In genomic region chr12:56221757-56222530, GRCh38 we compare ENCODE assay signal across 8 cellular contexts. TPM values are rescaled to one million over a fixed set of nuclear protein-coding genes. Genes with fewer than 3 reads are reported as not detected.
A peak's percentile ranks its signal among the peaks of the same experiment; 100 is the strongest.
DNase-seq lines count a peak whose midpoint lies in the region; ATAC-seq and TF ChIP-seq lines count a peak whose summit lies in the region.

RNF41 (minus strand) TSS chr12:56221922; CDS start chr12:56214047, 7,875 bp downstream.

- no peaks in the 10 kb centered on the region for H3K9me3 ChIP-seq in PC-9 (ENCODE audit: insufficient read depth, low read depth)
- H3K9me3 ChIP-seq in mucosa of rectum (ENCODE audit: control insufficient read depth in 2 of 2, low read length in 2 of 2) = no peaks in the 10 kb centered on the region

- peak within 1 kb of the TSS; percentile 90 to 96 for H3K9ac ChIP-seq in mucosa of rectum (ENCODE audit: low read depth in 1 of 2, low read length in 2 of 2)

- DNase-seq in DMS153 (lab: John Stamatoyannopoulos, UW) = peak; percentile 93
- peak; percentile 88 for DNase-seq in Jurkat, Clone E6-1 (ENCODE audit: low read depth, low spot score)
- peak; percentile 91 to 97 for DNase-seq in PC-9
- peak; percentile 93 for DNase-seq in activated T-cell treated with anti-CD3 and anti-CD28 coated beads, Interleukin-2, amount 50 U/mL, for 1 hour
- peak; percentile 68 for DNase-seq in epithelial cell of proximal tubule (ENCODE audit: low read depth)
- DNase-seq in stimulated activated CD8-positive, alpha-beta memory T cell treated with anti-CD3 and anti-CD28 coated beads, Interleukin-4, amount 100 ng/mL, for 48 hours = peak; percentile 97

- intact Hi-C loops in PC-9 (cut with micrococcal nuclease; ENCODE audit: unreplicated experiment) = loop anchor here (1.0 to 5.0 kb wide), 4 partner anchors 25 to 180 kb away; partner anchors contain the start of genes COQ10A, CS and RPS26

- no peaks in the 10 kb centered on the region for H4K20me1 ChIP-seq in PC-9 (ENCODE audit: insufficient read depth)

- POLR2A ChIA-PET in PC-9 (lab: Charles Lee; ENCODE audit: unreplicated experiment) = interaction anchor here (0.5 to 1.0 kb wide), 23 partner anchors 16 to 415 kb away, joined by 3 to 15 read pairs (median 3); partner anchors contain the start of genes ESYT1, ORMDL2, SMARCC2 and STAT2

- H3K27me3 ChIP-seq in PC-9 (ENCODE audit: insufficient read depth, low read depth) = no peaks in the 10 kb centered on the region
- H3K27me3 ChIP-seq in mucosa of rectum (ENCODE audit: control insufficient read depth in 2 of 2, insufficient read depth in 2 of 2, low read length in 2 of 2) = no peaks in the 10 kb centered on the region

- peak within 1 kb of the TSS; percentile 87 for H3K4me2 ChIP-seq in PC-9

- H3K79me2 ChIP-seq in PC-9 (ENCODE audit: low read depth) = peaks cover 24% of the 10 kb centered on the region

- TF ChIP-seq CTCF in PC-9 (conservative IDR thresholded peaks at IDR 0.05) = no peak; the same call in 1 of the 2 replicates
- peak; percentile 24 for TF ChIP-seq CTCF in epithelial cell of proximal tubule (conservative IDR thresholded peaks at IDR 0.05; ENCODE audit: low read depth, low read length)

- no peaks in the 10 kb centered on the region for H3K9me2 ChIP-seq in PC-9 (ENCODE audit: insufficient read depth)

- peaks cover 27% of the 10 kb centered on the region; the same call in 1 of the 2 replicates for H3F3A ChIP-seq in PC-9 (ENCODE audit: insufficient read depth, low read depth)

- CTCF ChIA-PET in PC-9 (lab: Charles Lee) = interaction anchor here (0.5 to 2.0 kb wide), 15 partner anchors 10 to 415 kb away, joined by 3 to 14 read pairs (median 3); partner anchors contain the start of genes ESYT1, RBMS2, SMARCC2 and STAT2

- ATAC-seq in GM21619 (IDR thresholded peaks at IDR 0.05; ENCODE audit: unreplicated experiment) = peak; percentile 83

- H3K4me1 ChIP-seq in PC-9 (replicated peaks; ENCODE audit: insufficient read depth) (peaks cover 27% of the 10 kb centered on the region), mucosa of rectum (ENCODE audit: control insufficient read depth in 2 of 2, insufficient read depth in 2 of 2, low read length in 2 of 2) (peaks cover 29 to 36% of the 10 kb centered on the region in 2 donors)

- H3K36me3 ChIP-seq in PC-9 (ENCODE audit: low read depth) (no peaks in the 10 kb centered on the region), mucosa of rectum (ENCODE audit: control insufficient read depth in 2 of 2, insufficient read depth in 2 of 2, low read length in 2 of 2) (no peaks in the 10 kb centered on the region)

- H3K27ac ChIP-seq in PC-9 (peak within 1 kb of the TSS; percentile 64), mucosa of rectum (ENCODE audit: low read depth in 2 of 2, low read length in 2 of 2) (peak within 1 kb of the TSS; percentile 99)

- TSS peak; percentile 85 for BruUV-seq in PC-9 (replicated peaks; lab: Mats Ljungman, UMichigan)

- peak within 1 kb of the TSS; percentile 89 for H2AFZ ChIP-seq in PC-9

- H3K4me3 ChIP-seq in Jurkat, Clone E6-1 (ENCODE audit: low read length) = peak within 1 kb of the TSS; percentile 95
- peak within 1 kb of the TSS; percentile 88 for H3K4me3 ChIP-seq in PC-9
- H3K4me3 ChIP-seq in epithelial cell of proximal tubule (ENCODE audit: low read depth, low read length) = peak within 1 kb of the TSS; percentile 72
- peak within 1 kb of the TSS; percentile 80 to 91 for H3K4me3 ChIP-seq in mucosa of rectum (ENCODE audit: low read length in 2 of 2)

RNA-seq across cellular contexts. Expression of gene RNF41, which starts in this region (rescaled TPM):
- 33.8 TPM for polyA plus RNA-seq in Jurkat, Clone E6-1 (2012; ENCODE audit: insufficient read depth, insufficient read length)
- total RNA-seq in PC-9 (2021) = 29.5 and 33.4 TPM in 2 replicates
- total RNA-seq in epithelial cell of proximal tubule = 25.1 and 48.4 TPM in 2 replicates

Comparison
In these comparisons a context has a peak if more than half of its experiments do, and no peak if none do; other contexts are left out.
1. Peak in every context shown above with its lines: DNase-seq, ATAC-seq, H3K4me3 ChIP-seq and H3K27ac ChIP-seq.